8 cellular contexts compared by ENCODE assay signal in genomic region chr11:77820565-77821348, GRCh38. TPM values are rescaled to one million over a fixed set of nuclear protein-coding genes. Genes with fewer than 3 reads are reported as not detected.
A peak's percentile ranks its signal among the peaks of the same experiment; 100 is the strongest.
DNase-seq lines count a peak whose midpoint lies in the region; ATAC-seq and TF ChIP-seq lines count a peak whose summit lies in the region.

TSS of gene AAMDC (plus strand) at chr11:77821144. CDS start at chr11:77842497, 21,353 bp downstream.
TSS of gene RSF1 (minus strand) at chr11:77820722. CDS start at chr11:77820714, 8 bp downstream.

- H3K27me3 Mint-ChIP-seq in activated T-cell treated with anti-CD3 and anti-CD28 coated beads, Interleukin-2, amount 50 U/mL, for 4 hours (ENCODE audit: low read depth) = no peaks in the 10 kb centered on the region

- peak within 1 kb of the TSS; percentile 94 for H3K4me3 ChIP-seq in Jurkat, Clone E6-1 (ENCODE audit: low read length)
- H3K4me3 ChIP-seq in PC-3 (ENCODE audit: low read length) = peak within 1 kb of the TSS; percentile 97
- peak within 1 kb of the TSS; percentile 87 to 100 (median 98) for H3K4me3 ChIP-seq in esophagus muscularis mucosa

- H3K4me1 ChIP-seq in PC-3 (ENCODE audit: insufficient read depth, low read length) (peaks cover 17% of the 10 kb centered on the region; the same call in 1 of the 2 replicates), esophagus muscularis mucosa (peaks cover 56 to 71% (median 67%) of the 10 kb centered on the region in 4 donors)

- H3K36me3 Mint-ChIP-seq in activated T-cell treated with anti-CD3 and anti-CD28 coated beads, Interleukin-2, amount 50 U/mL, for 4 hours (ENCODE audit: insufficient read depth) = peaks cover 4% of the 10 kb centered on the region

- no peaks in the 10 kb centered on the region for H3F3A ChIP-seq in PC-3 (ENCODE audit: low read length, unreplicated experiment)

- intact Hi-C loops in PC-3 (cut with micrococcal nuclease) = loop anchor here (1.0 kb wide), 2 partner anchors 174 to 183 kb away; partner anchors contain the start of genes CLNS1A and INTS4
- intact Hi-C loops in esophagus muscularis mucosa (cut with DNase I) = loop anchor here (10.0 kb wide), 1 partner anchor 174 kb away; the partner anchor contains the start of gene INTS4

- H3K36me3 ChIP-seq in PC-3 (ENCODE audit: low read depth, low read length) (no peaks in the 10 kb centered on the region), esophagus muscularis mucosa (no peaks in the 10 kb centered on the region)

- no TSS peak for BruUV-seq in PC-3 (replicated peaks; lab: Mats Ljungman, UMichigan)

- no peaks in the 10 kb centered on the region for H3K9me3 Mint-ChIP-seq in activated T-cell treated with anti-CD3 and anti-CD28 coated beads, Interleukin-2, amount 50 U/mL, for 4 hours

- peak within 1 kb of the TSS; percentile 86 for H3K9ac ChIP-seq in PC-3 (ENCODE audit: low read length)

- DNase-seq in DMS53 treated with DMSO at 0.1 percent for 48 hours (lab: John Stamatoyannopoulos, UW; ENCODE audit: unreplicated experiment) = peak; percentile 99
- peak; percentile 96 for DNase-seq in Jurkat, Clone E6-1 (ENCODE audit: low read depth, low spot score)
- DNase-seq in PC-3 = peak; percentile 98
- peak; percentile 95 for DNase-seq in activated T-cell treated with anti-CD3 and anti-CD28 coated beads, Interleukin-2, amount 50 U/mL, for 4 hours
- peak; percentile 100 for DNase-seq in esophagus muscularis mucosa (ENCODE audit: extremely low spot score)
- peak; percentile 99 for DNase-seq in myocyte (ENCODE audit: low read depth)
- peak; percentile 85 to 96 for DNase-seq in stimulated activated CD8-positive, alpha-beta memory T cell treated with anti-CD3 and anti-CD28 coated beads, Interleukin-7, amount 100 ng/mL, for 48 hours (ENCODE audit: extremely low read depth in 1 of 2, low read depth in 1 of 2)

- POLR2A ChIA-PET in PC-3 (lab: Charles Lee; ENCODE audit: unreplicated experiment) = no interaction called here

- TF ChIP-seq POLR2A in esophagus muscularis mucosa (IDR thresholded peaks at IDR 0.05; ENCODE audit: low read depth) = no peak

- peak within 1 kb of the TSS; percentile 86 for H2AFZ ChIP-seq in PC-3 (ENCODE audit: low read length)

- ATAC-seq in GM21619 (IDR thresholded peaks at IDR 0.05; ENCODE audit: unreplicated experiment) (peak; percentile 80), PC-3 (peak; percentile 80)
- ATAC-seq in activated T-cell treated with anti-CD3 and anti-CD28 coated beads, Interleukin-2, amount 50 U/mL, for 4 hours = peak; percentile 86 to 88

- no peak for TF ChIP-seq EP300 in esophagus muscularis mucosa (IDR thresholded peaks at IDR 0.05)

- no peaks in the 10 kb centered on the region for H3K9me2 ChIP-seq in PC-3 (replicated peaks; ENCODE audit: low read length)

- peaks cover 47% of the 10 kb centered on the region for H3K79me2 ChIP-seq in PC-3 (ENCODE audit: low read length)

- H3K9me3 ChIP-seq in PC-3 (ENCODE audit: low read length) (no peaks in the 10 kb centered on the region), esophagus muscularis mucosa (no peaks in the 10 kb centered on the region)

- H3K27ac ChIP-seq in PC-3 (ENCODE audit: low read length) (peak within 1 kb of the TSS; percentile 34), esophagus muscularis mucosa (replicated peaks in 1 of 4) (peak within 1 kb of the TSS; percentile 94 to 99 (median 98))

- H3K4me1 Mint-ChIP-seq in activated T-cell treated with anti-CD3 and anti-CD28 coated beads, Interleukin-2, amount 50 U/mL, for 4 hours (ENCODE audit: low read depth) = peaks cover 40% of the 10 kb centered on the region

- peaks cover 9% of the 10 kb centered on the region for H4K20me1 ChIP-seq in PC-3 (ENCODE audit: low read length)

- WGBS in esophagus muscularis mucosa = 0% methylated on average over 29 of the region's 64 CpGs

- peak within 1 kb of the TSS; percentile 84 for H3K4me2 ChIP-seq in PC-3 (ENCODE audit: low read length)

- CTCF ChIA-PET in PC-3 (lab: Charles Lee) = no interaction called here

- H3K27me3 ChIP-seq in PC-3 (ENCODE audit: low read length) (no peaks in the 10 kb centered on the region), esophagus muscularis mucosa (no peaks in the 10 kb centered on the region)

- TF ChIP-seq CTCF in PC-3 (conservative IDR thresholded peaks at IDR 0.05; ENCODE audit: low read depth, low read length) = peak; percentile 61
- peak; percentile 65 to 75 (median 68) for TF ChIP-seq CTCF in esophagus muscularis mucosa (IDR thresholded peaks at IDR 0.05)

- peak within 1 kb of the TSS; percentile 100 for H3K4me3 Mint-ChIP-seq in activated T-cell treated with anti-CD3 and anti-CD28 coated beads, Interleukin-2, amount 50 U/mL, for 4 hours

RNA-seq across cellular contexts. Expression of gene AAMDC, which starts in this region (rescaled TPM):
- polyA plus RNA-seq in Jurkat, Clone E6-1 (2012; ENCODE audit: insufficient read depth, insufficient read length) = 36.9 TPM
- total RNA-seq in PC-3 (2014; rRNA removed) (14.4 and 18.0 TPM in 2 replicates), esophagus muscularis mucosa (10 to 100 TPM; 39.0 to 73.7 (median 68.0) TPM), myocyte (20.3 and 26.3 TPM in 2 replicates)
- 1 to 10 TPM; 1.8 to 2.4 (median 2.2) TPM for total RNA-seq in activated T-cell treated with anti-CD3 and anti-CD28 coated beads, Interleukin-2, amount 50 U/mL, for 4 hours
- 60.4 TPM for polyA plus RNA-seq in myocyte (2012)

RNA-seq across cellular contexts. Expression of gene RSF1, which starts in this region (rescaled TPM):
- 17.5 TPM for polyA plus RNA-seq in Jurkat, Clone E6-1 (2012; ENCODE audit: insufficient read depth, insufficient read length)
- 30.0 and 58.7 TPM in 2 replicates for total RNA-seq in PC-3 (2014; rRNA removed)
- total RNA-seq in activated T-cell treated with anti-CD3 and anti-CD28 coated beads, Interleukin-2, amount 50 U/mL, for 4 hours = 10 to 100 TPM; 37.2 to 46.4 (median 43.3) TPM
- total RNA-seq in esophagus muscularis mucosa = 10 to 100 TPM; 70.3 to 96.3 (median 73.1) TPM
- total RNA-seq in myocyte = 23.8 and 32.2 TPM in 2 replicates
- polyA plus RNA-seq in myocyte (2012) = 14.0 TPM

Comparison
In these comparisons a context has a peak if more than half of its experiments do, and no peak if none do; other contexts are left out.
1. Peak in every context shown above with its lines: DNase-seq, ATAC-seq, H3K4me3 ChIP-seq and H3K27ac ChIP-seq.